ENCODE assay signal across 8 cellular contexts in genomic region chr18:12948055-12948804, GRCh38. TPM values are rescaled to one million over a fixed set of nuclear protein-coding genes. Genes with fewer than 3 reads are reported as not detected.
A peak's percentile ranks its signal among the peaks of the same experiment; 100 is the strongest.
DNase-seq lines count a peak whose midpoint lies in the region; ATAC-seq, FAIRE-seq and TF ChIP-seq lines count a peak whose summit lies in the region.

No MANE protein-coding gene starts in this region.

- peak overlapping the region; percentile 95 for H3K4me3 Mint-ChIP-seq in type B pancreatic cell

- H3K27me3 Mint-ChIP-seq in type B pancreatic cell = no peaks in the 10 kb centered on the region

- peak; percentile 55; the same call in 1 of the 2 replicates for TF ChIP-seq POLR2A in GM12891 (IDR thresholded peaks at IDR 0.05; ENCODE audit: low read depth, low read length)

- H3K27ac ChIP-seq in adipose tissue (ENCODE audit: low read depth, low read length) = peak overlapping the region; percentile 81
- H3K27ac ChIP-seq in heart right ventricle = peak overlapping the region; percentile 88 to 100 (median 97)

- H3K27me3 ChIP-seq in heart right ventricle = no peaks in the 10 kb centered on the region

- peaks cover 0 to 53% (median 23%) of the 10 kb centered on the region in 9 donors for H3K4me1 ChIP-seq in heart right ventricle

- no peak for TF ChIP-seq CTCF in heart right ventricle (IDR thresholded peaks at IDR 0.05)
- TF ChIP-seq CTCF in type B pancreatic cell (conservative IDR thresholded peaks at IDR 0.05) = no peak

- FAIRE-seq in GM12891 (lab: Jason Lieb, UNC) = peak; percentile 97

- peak overlapping the region; percentile 98 for H3K27ac Mint-ChIP-seq in type B pancreatic cell

- H3K4me1 Mint-ChIP-seq in type B pancreatic cell (ENCODE audit: unreplicated experiment) = peaks cover 29% of the 10 kb centered on the region

- ATAC-seq in HG02678 (IDR thresholded peaks at IDR 0.05; ENCODE audit: unreplicated experiment) (peak; percentile 81), heart right ventricle (peak; percentile 84 to 91 (median 86))

- intact Hi-C loops in heart right ventricle (cut with DNase I) (loop anchor here in 5 of 10 donors (2.0 to 10.0 kb wide), 6 partner anchors 43 to 573 kb away; partner anchors contain the start of genes CEP192 (in 3 of the 5), AFG3L2 (in 2 of the 5) and PTPN2 (in 2 of the 5)), posterior cingulate gyrus (cut with DNase I) (loop anchor here (1.0 to 2.0 kb wide), 2 partner anchors 43 to 65 kb away; partner anchors contain the start of gene CEP192)

- 1 to 2% (median 1%) methylated on average over 60 to 81 of the region's 81 CpGs for WGBS in adipose tissue, 3 donors
- 2% methylated on average over 71 to 81 of the region's 81 CpGs for WGBS in heart right ventricle, 2 donors

- peaks cover 10% of the 10 kb centered on the region for H3K36me3 Mint-ChIP-seq in type B pancreatic cell

- DNase-seq in GM12891 (ENCODE audit: insufficient read length, low spot score) (peak; percentile 79), NCI-H1105 treated with DMSO at 0.1 percent for 48 hours (lab: John Stamatoyannopoulos, UW) (peak; percentile 89), SW480 (ENCODE audit: low spot score) (peak; percentile 91), heart right ventricle (peak; percentile 95 to 96), posterior cingulate gyrus (peak; percentile 78 to 98 (median 86)), type B pancreatic cell (ENCODE audit: extremely low spot score, unreplicated experiment) (peak; percentile 93)

- H3K9me3 ChIP-seq in heart right ventricle = no peaks in the 10 kb centered on the region

- H3K4me3 ChIP-seq in heart right ventricle = peak overlapping the region; percentile 56 to 81 (median 71)

- H3K9me3 Mint-ChIP-seq in type B pancreatic cell = no peaks in the 10 kb centered on the region

- peaks cover 0 to 12% (median 0%) of the 10 kb centered on the region in 9 donors for H3K36me3 ChIP-seq in heart right ventricle

TF ChIP-seq in GM12891, 5 proteins besides CTCF, POLR2A, EP300 and RAD21:
- TF ChIP-seq POLR2AphosphoS5 (IDR thresholded peaks at IDR 0.05; ENCODE audit: low read depth, low read length) (peak; percentile 70), SPI1 (IDR thresholded peaks at IDR 0.05; ENCODE audit: low read depth, low read length) (peak; percentile 46), PAX5 (IDR thresholded peaks at IDR 0.05; ENCODE audit: insufficient read depth, low read length, severe bottlenecking) (peak; percentile 22), TAF1 (IDR thresholded peaks at IDR 0.05; ENCODE audit: low read depth, low read length) (peak; percentile 43), POU2F2 (IDR thresholded peaks at IDR 0.05; ENCODE audit: low read depth, low read length) (no peak; the same call in 1 of the 2 replicates)
TF ChIP-seq in GM12891: peak in this region for 4.

RNA-seq across cellular contexts. Expression of gene SEH1L, which starts 0.4 kb away (rescaled TPM):
- polyA plus RNA-seq in GM12891 (2012; ENCODE audit: low read depth, missing spikeins) = 21.0 TPM
- polyA plus RNA-seq in adipose tissue (10 to 100 TPM; 10.5 to 25.8 (median 18.7) TPM), heart right ventricle (10 to 100 TPM; 11.0 to 23.1 TPM)
- total RNA-seq in heart right ventricle (10 to 100 TPM; 15.0 to 24.6 (median 17.7) TPM), type B pancreatic cell (ENCODE audit: low replicate concordance) (38.8 and 39.1 TPM in 2 replicates)

RNA-seq across cellular contexts. Expression of gene CEP192, which starts 42.9 kb away (rescaled TPM):
- 13.8 TPM for polyA plus RNA-seq in GM12891 (2012; ENCODE audit: low read depth, missing spikeins)
- polyA plus RNA-seq in adipose tissue (1 to 10 TPM; 6.2 to 8.9 (median 6.5) TPM), heart right ventricle (10 to 100 TPM in 1 of 2 donors, 1 to 10 TPM in 1; 4.9 to 18.2 TPM)
- total RNA-seq in heart right ventricle (10 to 100 TPM; 18.3 to 35.6 (median 32.4) TPM), type B pancreatic cell (ENCODE audit: low replicate concordance) (19.8 and 37.5 TPM in 2 replicates)

Comparison
In these comparisons a context has a peak if more than half of its experiments do, and no peak if none do; other contexts are left out.
1. Peak in every context shown above with its lines: DNase-seq, ATAC-seq, H3K4me3 ChIP-seq and H3K27ac ChIP-seq.